ENCODE assay signal across 2 cellular contexts in genomic region chr20:17952692-17953684, GRCh38.
TF ChIP-seq lines count a peak whose summit lies in the region.

No MANE protein-coding gene starts in this region.

TF ChIP-seq in A549, 52 proteins besides CTCF, POLR2A, EP300 and RAD21:
- TF ChIP-seq EHF (CRISPR knock-in tag; IDR thresholded peaks at IDR 0.05) (no peak), ESRRA (IDR thresholded peaks at IDR 0.05; ENCODE audit: borderline replicate concordance, low read length) (no peak), BCL3 (IDR thresholded peaks at IDR 0.05) (no peak), ZFP36 (IDR thresholded peaks at IDR 0.05; ENCODE audit: borderline replicate concordance, partially characterized antibody) (no peak), TP53 (CRISPR knock-in tag; IDR thresholded peaks at IDR 0.05) (no peak), TFCP2L1 (CRISPR knock-in tag; IDR thresholded peaks at IDR 0.05) (no peak), HOXB5 (CRISPR knock-in tag; IDR thresholded peaks at IDR 0.05) (no peak), CHD2 (IDR thresholded peaks at IDR 0.05; ENCODE audit: low read length, partially characterized antibody) (no peak), NR3C1 (IDR thresholded peaks at IDR 0.05) (no peak), FOSL2 (IDR thresholded peaks at IDR 0.05) (no peak), FOSL2 (CRISPR knock-in tag; IDR thresholded peaks at IDR 0.05) (no peak), ZNF302 (CRISPR knock-in tag; IDR thresholded peaks at IDR 0.05) (no peak), JUN (IDR thresholded peaks at IDR 0.05) (no peak), ZSCAN20 (CRISPR knock-in tag; IDR thresholded peaks at IDR 0.05) (no peak), MYC (IDR thresholded peaks at IDR 0.05; ENCODE audit: borderline replicate concordance, low read length) (no peak), JUNB (IDR thresholded peaks at IDR 0.05) (no peak), RNF2 (IDR thresholded peaks at IDR 0.05; ENCODE audit: borderline replicate concordance, low read depth) (no peak)

TF ChIP-seq in H1, 55 proteins besides CTCF, POLR2A, EP300 and RAD21:
- TF ChIP-seq SP2 (IDR thresholded peaks at IDR 0.05; ENCODE audit: low read length) = no peak
- TF ChIP-seq MAFK (IDR thresholded peaks at IDR 0.05; ENCODE audit: low read depth, low read length) = no peak
- TF ChIP-seq ATF3 (IDR thresholded peaks at IDR 0.05; ENCODE audit: insufficient read depth, low read depth, low read length) = no peak
- TF ChIP-seq HDAC2 (IDR thresholded peaks at IDR 0.05; ENCODE audit: borderline replicate concordance in 1 of 2, low read depth in 2 of 2, low read length in 2 of 2) = no peak
- TF ChIP-seq RFX5 (IDR thresholded peaks at IDR 0.05; ENCODE audit: borderline replicate concordance, low read depth, low read length) = no peak
- TF ChIP-seq CREB1 (IDR thresholded peaks at IDR 0.05) = no peak
- no peak for TF ChIP-seq POU5F1 (IDR thresholded peaks at IDR 0.05; ENCODE audit: low read depth, low read length)
- no peak for TF ChIP-seq SAP30 (IDR thresholded peaks at IDR 0.05; ENCODE audit: insufficient read depth, insufficient replicate concordance, low read length)
- TF ChIP-seq SP4 (IDR thresholded peaks at IDR 0.05; ENCODE audit: low read length) = no peak
- TF ChIP-seq CEBPB (IDR thresholded peaks at IDR 0.05; ENCODE audit: low read depth, low read length) = no peak
- no peak for TF ChIP-seq E2F6 (IDR thresholded peaks at IDR 0.05)
- TF ChIP-seq KDM4A (IDR thresholded peaks at IDR 0.05; ENCODE audit: low read depth, low read length, severe bottlenecking) = no peak
- TF ChIP-seq, protein P1, sequence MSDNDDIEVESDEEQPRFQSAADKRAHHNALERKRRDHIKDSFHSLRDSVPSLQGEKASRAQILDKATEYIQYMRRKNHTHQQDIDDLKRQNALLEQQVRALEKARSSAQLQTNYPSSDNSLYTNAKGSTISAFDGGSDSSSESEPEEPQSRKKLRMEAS (IDR thresholded peaks at IDR 0.05) = no peak
- TF ChIP-seq POLR2AphosphoS5 (IDR thresholded peaks at IDR 0.05; ENCODE audit: low read depth, low read length) = no peak
- no peak for TF ChIP-seq JUN (IDR thresholded peaks at IDR 0.05; ENCODE audit: low read depth, low read length)
- no peak for TF ChIP-seq EZH2 (IDR thresholded peaks at IDR 0.05; ENCODE audit: low read depth, low read length, severe bottlenecking)
- TF ChIP-seq CTBP2 (IDR thresholded peaks at IDR 0.05; ENCODE audit: borderline replicate concordance, insufficient read depth, insufficient read length, low read length) = no peak
- no peak for TF ChIP-seq RBBP5 (IDR thresholded peaks at IDR 0.05; ENCODE audit: borderline replicate concordance, low read depth, low read length)
- no peak for TF ChIP-seq RNF2 (IDR thresholded peaks at IDR 0.05; ENCODE audit: borderline replicate concordance, low read depth, low read length, missing control alignments, poor library complexity, severe bottlenecking)
